In genomic region chr11:3064709-3065108, GRCh38 we compare ENCODE assay signal across 1 cellular context.
TF ChIP-seq lines count a peak whose summit lies in the region.

No MANE protein-coding gene starts in this region.

TF ChIP-seq in K562, 482 proteins besides CTCF, POLR2A, EP300 and RAD21:
- TF ChIP-seq TRIM28 (IDR thresholded peaks at IDR 0.05) (peak; percentile 77; the same call in 1 of the 2 replicates), TRIM24 (IDR thresholded peaks at IDR 0.05) (peak; percentile 8 to 18; a peak in 1 of 4 replicates), ZFP36 (IDR thresholded peaks at IDR 0.05; ENCODE audit: low read depth, low read length, partially characterized antibody) (peak; percentile 87)
